In genomic region chr4:2105559-2105958, GRCh38 we compare ENCODE assay signal across 1 cellular context.
TF ChIP-seq lines count a peak whose summit lies in the region.

No MANE protein-coding gene starts in this region.

TF ChIP-seq in HepG2, 621 proteins besides CTCF, POLR2A, EP300 and RAD21:
- no peak for TF ChIP-seq ZNF18 (CRISPR knock-in tag; IDR thresholded peaks at IDR 0.05; ENCODE audit: insufficient replicate concordance)
- peak; percentile 89 for TF ChIP-seq CREB1 (IDR thresholded peaks at IDR 0.05)
- TF ChIP-seq CREB1 (CRISPR knock-in tag; IDR thresholded peaks at IDR 0.05): no peak
